In genomic region chr14:61380984-61381383, GRCh38 we compare ENCODE assay signal across 1 cellular context.
TF ChIP-seq lines count a peak whose summit lies in the region.

No MANE protein-coding gene starts in this region.

TF ChIP-seq in HepG2, 621 proteins besides CTCF, POLR2A, EP300 and RAD21:
- TF ChIP-seq ZBTB33 (CRISPR knock-in tag; IDR thresholded peaks at IDR 0.05) (no peak), HOXA7 (CRISPR knock-in tag; IDR thresholded peaks at IDR 0.05) (no peak), DPF2 (CRISPR knock-in tag; IDR thresholded peaks at IDR 0.05; ENCODE audit: borderline replicate concordance, low read depth) (no peak), ZNF737 (CRISPR knock-in tag; IDR thresholded peaks at IDR 0.05; ENCODE audit: borderline replicate concordance) (no peak), JUN (CRISPR knock-in tag; IDR thresholded peaks at IDR 0.05) (no peak), MEIS1 (CRISPR knock-in tag; IDR thresholded peaks at IDR 0.05; ENCODE audit: borderline replicate concordance) (no peak), ZNF772 (CRISPR knock-in tag; IDR thresholded peaks at IDR 0.05) (no peak), ZNF564 (CRISPR knock-in tag; IDR thresholded peaks at IDR 0.05) (no peak), RBFOX2 (IDR thresholded peaks at IDR 0.05; ENCODE audit: low read depth, low read length) (no peak), SP1 (IDR thresholded peaks at IDR 0.05) (no peak), SP1 (CRISPR knock-in tag; IDR thresholded peaks at IDR 0.05) (no peak), TP53 (CRISPR knock-in tag; conservative IDR thresholded peaks at IDR 0.05) (no peak), EHMT2 (IDR thresholded peaks at IDR 0.05; ENCODE audit: borderline replicate concordance, low read depth, low read length) (no peak), ZBTB46 (CRISPR knock-in tag; IDR thresholded peaks at IDR 0.05; ENCODE audit: borderline replicate concordance) (no peak), ZNF552 (CRISPR knock-in tag; IDR thresholded peaks at IDR 0.05; ENCODE audit: borderline replicate concordance) (no peak), PITX1 (CRISPR knock-in tag; IDR thresholded peaks at IDR 0.05) (no peak), ZNF746 (CRISPR knock-in tag; IDR thresholded peaks at IDR 0.05) (no peak), ZFP36 (IDR thresholded peaks at IDR 0.05; ENCODE audit: borderline replicate concordance, low read depth, low read length, partially characterized antibody) (no peak), KDM6A (CRISPR knock-in tag; IDR thresholded peaks at IDR 0.05; ENCODE audit: low read depth) (no peak), ZMYM2 (CRISPR knock-in tag; IDR thresholded peaks at IDR 0.05) (no peak)
- TF ChIP-seq, protein P1, sequence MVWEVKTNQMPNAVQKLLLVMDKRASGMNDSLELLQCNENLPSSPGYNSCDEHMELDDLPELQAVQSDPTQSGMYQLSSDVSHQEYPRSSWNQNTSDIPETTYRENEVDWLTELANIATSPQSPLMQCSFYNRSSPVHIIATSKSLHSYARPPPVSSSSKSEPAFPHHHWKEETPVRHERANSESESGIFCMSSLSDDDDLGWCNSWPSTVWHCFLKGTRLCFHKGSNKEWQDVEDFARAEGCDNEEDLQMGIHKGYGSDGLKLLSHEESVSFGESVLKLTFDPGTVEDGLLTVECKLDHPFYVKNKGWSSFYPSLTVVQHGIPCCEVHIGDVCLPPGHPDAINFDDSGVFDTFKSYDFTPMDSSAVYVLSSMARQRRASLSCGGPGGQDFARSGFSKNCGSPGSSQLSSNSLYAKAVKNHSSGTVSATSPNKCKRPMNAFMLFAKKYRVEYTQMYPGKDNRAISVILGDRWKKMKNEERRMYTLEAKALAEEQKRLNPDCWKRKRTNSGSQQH (CRISPR knock-in tag; IDR thresholded peaks at IDR 0.05; ENCODE audit: low read depth): no peak
